Comparison of ENCODE assay signal across 26 cellular contexts in genomic region chr18:67916142-67916541, GRCh38.
A peak's percentile ranks its signal among the peaks of the same experiment; 100 is the strongest.
DNase-seq lines count a peak whose midpoint lies in the region; ATAC-seq and TF ChIP-seq lines count a peak whose summit lies in the region.
"Had no signal": no experiment of that assay in that cellular context is flagged by ENCODE, and none has a peak within 500 bp of the region (broad histone marks: within the 10 kb centered on the region; RNA-seq: fewer than 3 reads in every experiment).

No MANE protein-coding gene starts in this region.

- WGBS in thyroid gland, 2 donors, result 92 to 96% methylated on average over 7 of the region's 7 CpGs

- H3K4me1 ChIP-seq in thyroid gland, result no peaks in the 10 kb centered on the region
- H3K4me1 ChIP-seq: BLaER1 treated with 17β-estradiol and CSF1 and Interleukin-3, amounts not matched to agents 10 nM and 100 nM; esophagus squamous epithelium; parathyroid adenoma; sigmoid colon; suprapubic skin; vagina had no signal

- TF ChIP-seq POLR2A in thyroid gland (IDR thresholded peaks at IDR 0.05), result no peak

- H3K36me3 ChIP-seq in thyroid gland, result no peaks in the 10 kb centered on the region
- H3K36me3 ChIP-seq: BLaER1 treated with 17β-estradiol and CSF1 and Interleukin-3, amounts not matched to agents 10 nM and 100 nM; esophagus squamous epithelium; sigmoid colon; suprapubic skin; vagina had no signal

- peak; percentile 51 for DNase-seq in DMS53 (lab: John Stamatoyannopoulos, UW)
- no peak for DNase-seq in DMS53 treated with DMSO at 0.1 percent for 48 hours (lab: John Stamatoyannopoulos, UW; ENCODE audit: unreplicated experiment)
- DNase-seq in NCI-H1436 treated with DMSO at 0.1 percent for 48 hours (lab: John Stamatoyannopoulos, UW), result peak; percentile 21
- DNase-seq in SK-N-DZ (ENCODE audit: low spot score), result peak; percentile 21
- DNase-seq in fibroblast of pulmonary artery (ENCODE audit: low read depth), result peak; percentile 14
- no peak for DNase-seq in activated CD4-positive, alpha-beta T cell treated with anti-CD3 and anti-CD28 coated beads, Interleukin-2, amount 50 U/mL, for 4 hours
- no peak for DNase-seq in thyroid gland
- DNase-seq: 8988T; activated CD4-positive, CD25-positive, alpha-beta regulatory T cell treated with anti-CD3 and anti-CD28 coated beads, Interleukin-2, amount 50 U/mL, for 72 hours; activated CD8-positive, alpha-beta memory T cell treated with anti-CD3 and anti-CD28 coated beads for 24 hours; activated naive CD4-positive, alpha-beta T cell treated with anti-CD3 and anti-CD28 coated beads, Interleukin-2, amount 10 ng/mL, durations not matched to agents 7 days and 5 days; activated T-cell treated with anti-CD3 and anti-CD28 coated beads, Interleukin-2, amount 50 U/mL, for 4 hours; effector CD4-positive, alpha-beta T cell; esophagus squamous epithelium; H7; head of caudate nucleus; left colon; naive thymus-derived CD8-positive, alpha-beta T cell; sigmoid colon had no signal

- no peaks in the 10 kb centered on the region for H3K27me3 ChIP-seq in thyroid gland
- H3K27me3 ChIP-seq: BLaER1 treated with 17β-estradiol and CSF1 and Interleukin-3, amounts not matched to agents 10 nM and 100 nM; esophagus squamous epithelium; sigmoid colon; suprapubic skin; vagina had no signal

- no peak for ATAC-seq in HG03460 (IDR thresholded peaks at IDR 0.05; ENCODE audit: unreplicated experiment)
- ATAC-seq: activated T-cell treated with anti-CD3 and anti-CD28 coated beads, Interleukin-2, amount 50 U/mL, for 4 hours; GM12878; left colon; naive thymus-derived CD8-positive, alpha-beta T cell had no signal

- no peaks in the 10 kb centered on the region for H3K9me3 ChIP-seq in thyroid gland
- H3K9me3 ChIP-seq: BLaER1 treated with 17β-estradiol and CSF1 and Interleukin-3, amounts not matched to agents 10 nM and 100 nM; esophagus squamous epithelium; sigmoid colon; suprapubic skin; vagina had no signal

- H3K4me3 ChIP-seq in fibroblast of pulmonary artery (replicated peaks; ENCODE audit: low read depth, low read length), result no peak overlapping the region
- H3K4me3 ChIP-seq in thyroid gland (replicated peaks in 1 of 3), result no peak overlapping the region
- H3K4me3 ChIP-seq: BLaER1 treated with 17β-estradiol and CSF1 and Interleukin-3, amounts not matched to agents 10 nM and 100 nM; esophagus squamous epithelium; GM12878; sigmoid colon; suprapubic skin; vagina had no signal

- TF ChIP-seq CTCF in fibroblast of pulmonary artery (IDR thresholded peaks at IDR 0.05; ENCODE audit: low read length, missing control alignments), result no peak
- TF ChIP-seq CTCF in thyroid gland (IDR thresholded peaks at IDR 0.05), result no peak

- intact Hi-C loops in thyroid gland (cut with DNase I), result no loop called here

- no peak overlapping the region for H3K27ac ChIP-seq in thyroid gland
- H3K27ac ChIP-seq: BLaER1 treated with 17β-estradiol and CSF1 and Interleukin-3, amounts not matched to agents 10 nM and 100 nM; esophagus squamous epithelium; parathyroid adenoma; RWPE1; sigmoid colon; suprapubic skin; vagina had no signal

Comparison
In these comparisons a context has a peak if more than half of its experiments do, and no peak if none do; other contexts are left out.
1. DNase-seq: peak in DMS53 (single experiment), NCI-H1436 treated with DMSO at 0.1 percent for 48 hours (single experiment), SK-N-DZ (single experiment) and fibroblast of pulmonary artery (single experiment); none in DMS53 treated with DMSO at 0.1 percent for 48 hours (single experiment), activated CD4-positive, alpha-beta T cell treated with anti-CD3 and anti-CD28 coated beads, Interleukin-2, amount 50 U/mL, for 4 hours (0 of 2) and thyroid gland (0 of 2).